Comparison of ENCODE assay signal across 8 cellular contexts in genomic region chr11:59058120-59058917, GRCh38. TPM values are rescaled to one million over a fixed set of nuclear protein-coding genes. Genes with fewer than 3 reads are reported as not detected.
DNase-seq lines count a peak whose midpoint lies in the region; ATAC-seq and TF ChIP-seq lines count a peak whose summit lies in the region.
"Not testable (repeated sequence)": the region's sequence is repeated elsewhere in the genome, so short reads cannot be mapped to it uniquely, and the experiment has no call there.

No MANE protein-coding gene starts in this region.

- TF ChIP-seq CTCF in GM10266 (IDR thresholded peaks at IDR 0.05; ENCODE audit: control insufficient read depth, insufficient read depth, low read depth, missing control alignments) (peak; percentile 96), cardiac muscle cell (IDR thresholded peaks at IDR 0.05; ENCODE audit: low read depth, low read length) (peak; percentile 69)
- not testable (repeated sequence) for TF ChIP-seq CTCF in ovary (IDR thresholded peaks at IDR 0.05)

- not testable (repeated sequence) for H3K27ac Mint-ChIP-seq in activated naive CD8-positive, alpha-beta T cell

- H3K36me3 Mint-ChIP-seq in activated naive CD8-positive, alpha-beta T cell, result not testable (repeated sequence)

- H3K4me1 Mint-ChIP-seq in activated naive CD8-positive, alpha-beta T cell (ENCODE audit: low read depth), result not testable (repeated sequence)

- not testable (repeated sequence) for H3K4me1 ChIP-seq in cardiac muscle cell (ENCODE audit: low read depth); ovary (ENCODE audit: insufficient read depth); thymus (ENCODE audit: control insufficient read depth, insufficient read depth, low read length)

- TF ChIP-seq POLR2A in ovary (IDR thresholded peaks at IDR 0.05), result not testable (repeated sequence)

- ATAC-seq in HG02610 (IDR thresholded peaks at IDR 0.05; ENCODE audit: unreplicated experiment), result peak; percentile 89

- intact Hi-C loops in ovary (cut with DNase I), result not testable (repeated sequence)

- TF ChIP-seq EP300 in ovary (IDR thresholded peaks at IDR 0.05), result not testable (repeated sequence)

- WGBS in ovary, 3 donors, result 1 to 3% (median 2%) methylated on average over 25 of the region's 25 CpGs
- WGBS in thymus, result 2% methylated on average over 25 of the region's 25 CpGs

- H3K4me3 Mint-ChIP-seq in activated naive CD8-positive, alpha-beta T cell, result peak overlapping the region; percentile 81

- not testable (repeated sequence) for H3K27me3 ChIP-seq in cardiac muscle cell; ovary; thymus (ENCODE audit: control insufficient read depth, insufficient read depth)

- not testable (repeated sequence) for H3K9me3 Mint-ChIP-seq in activated naive CD8-positive, alpha-beta T cell (ENCODE audit: low read depth)

- not testable (repeated sequence) for H3K36me3 ChIP-seq in cardiac muscle cell; ovary; thymus (ENCODE audit: control insufficient read depth, insufficient read depth)

- DNase-seq in GM10266 (ENCODE audit: extremely low spot score) (peak; percentile 92), NAMALWA (ENCODE audit: low spot score) (peak; percentile 97), SKM-1 (lab: John Stamatoyannopoulos, UW; ENCODE audit: unreplicated experiment) (peak; percentile 55), cardiac muscle cell (ENCODE audit: low read depth in 1 of 2, low spot score in 1 of 2) (peak; percentile 89 to 90), ovary (peak in 3 of 5 donors; percentile 28 to 45 (median 28))

- H3K27ac ChIP-seq in cardiac muscle cell; ovary; thymus (ENCODE audit: low read depth): not testable (repeated sequence)

- H3K9me3 ChIP-seq in cardiac muscle cell (ENCODE audit: low read depth); ovary; thymus (ENCODE audit: control insufficient read depth): not testable (repeated sequence)

- H3K27me3 Mint-ChIP-seq in activated naive CD8-positive, alpha-beta T cell, result peaks cover 27% of the 10 kb centered on the region

- peak overlapping the region; percentile 32 for H3K4me3 ChIP-seq in cardiac muscle cell
- not testable (repeated sequence) for H3K4me3 ChIP-seq in ovary
- H3K4me3 ChIP-seq in thymus (ENCODE audit: low read length), result peak overlapping the region; percentile 33

RNA-seq across cellular contexts. Expression of gene GLYATL1B, which starts 27.8 kb away (rescaled TPM):
- not detected in 2 replicates for total RNA-seq in cardiac muscle cell
- polyA plus RNA-seq in cardiac muscle cell, result not detected in 2 replicates
- total RNA-seq in ovary, result not detected
- not detected for polyA plus RNA-seq in ovary
- not detected for polyA plus RNA-seq in thymus

RNA-seq across cellular contexts. Expression of gene FAM111B, which starts 48.7 kb away (rescaled TPM):
- 1.8 and 2.6 TPM in 2 replicates for total RNA-seq in cardiac muscle cell
- polyA plus RNA-seq in cardiac muscle cell, result 0.44 and 3.5 TPM in 2 replicates
- 1 to 10 TPM in 1 of 7 donors, under 1 TPM in 4, not detected in 2; 0.12 to 1.9 (median 0.18) TPM for total RNA-seq in ovary
- polyA plus RNA-seq in ovary, result under 1 TPM; 0.13 to 0.25 TPM
- 0.80 TPM for polyA plus RNA-seq in thymus

Comparison
In these comparisons a context has a peak if more than half of its experiments do, and no peak if none do; other contexts are left out.
1. DNase-seq: peak in every context shown above with its lines; median percentile 97 in NAMALWA; 92 in GM10266; 90 in cardiac muscle cell; 55 in SKM-1; 28 in ovary.